Comparison of ENCODE assay signal across 7 cellular contexts in the genomic region with DNA sequence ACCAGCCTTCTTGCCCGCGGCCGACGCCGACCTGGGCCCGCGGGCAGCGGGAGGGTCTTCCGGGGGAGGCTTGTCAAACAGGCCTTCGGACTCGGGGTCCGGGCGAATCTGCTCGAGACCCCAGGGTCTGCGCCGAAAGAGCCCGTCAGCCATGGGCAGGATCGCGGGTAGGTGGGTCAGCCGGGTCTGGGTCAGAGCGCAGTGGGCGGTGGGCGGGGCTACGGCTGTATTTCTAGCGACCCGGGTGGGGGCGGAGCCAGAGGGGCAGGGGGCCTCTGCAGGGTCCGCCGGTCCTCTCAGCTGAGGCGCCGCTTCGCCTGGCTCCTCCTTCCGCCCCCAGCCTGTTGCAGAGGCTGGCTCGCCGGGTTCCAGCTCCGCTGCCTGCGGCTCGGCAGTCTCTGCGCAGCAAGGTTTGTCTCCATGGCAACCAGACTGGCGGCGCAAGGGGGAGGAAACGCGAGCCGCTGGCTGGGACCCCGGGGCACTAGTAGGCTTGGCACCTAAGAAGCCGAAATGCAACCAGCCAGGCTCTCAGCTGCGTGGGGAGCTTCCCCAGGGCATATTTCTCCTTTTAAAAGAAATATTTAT.
DNase-seq lines count a peak whose midpoint lies in the region; ATAC-seq lines count a peak whose summit lies in the region.

No MANE protein-coding gene starts in this region.

- H3K9me3 Mint-ChIP-seq in dendritic cell treated with granulocyte-macrophage colony-stimulating factor and Interleukin-4, amounts not matched to agents 40 ng/mL and 50 ng/mL, for 4 days, result no peaks in the 10 kb centered on the region

- peaks cover 15% of the 10 kb centered on the region for H3K27me3 Mint-ChIP-seq in dendritic cell treated with granulocyte-macrophage colony-stimulating factor and Interleukin-4, amounts not matched to agents 40 ng/mL and 50 ng/mL, for 4 days

- ATAC-seq in GM21447 (IDR thresholded peaks at IDR 0.05; ENCODE audit: unreplicated experiment), result peak; percentile 63
- ATAC-seq in GM18517 (IDR thresholded peaks at IDR 0.05; ENCODE audit: unreplicated experiment), result no peak

- no peak overlapping the region for H3K27ac Mint-ChIP-seq in dendritic cell treated with granulocyte-macrophage colony-stimulating factor and Interleukin-4, amounts not matched to agents 40 ng/mL and 50 ng/mL, for 4 days

- H3K36me3 Mint-ChIP-seq in dendritic cell treated with granulocyte-macrophage colony-stimulating factor and Interleukin-4, amounts not matched to agents 40 ng/mL and 50 ng/mL, for 4 days (ENCODE audit: low read depth), result peaks cover 65% of the 10 kb centered on the region

- peak overlapping the region; percentile 30 for H3K4me3 Mint-ChIP-seq in dendritic cell treated with granulocyte-macrophage colony-stimulating factor and Interleukin-4, amounts not matched to agents 40 ng/mL and 50 ng/mL, for 4 days

- peak; percentile 95 for DNase-seq in NCI-H345 (lab: John Stamatoyannopoulos, UW)
- peak; percentile 67 to 73 for DNase-seq in activated CD4-positive, alpha-beta T cell treated with anti-CD3 and anti-CD28 coated beads, Interleukin-2, amount 50 U/mL, for 48 hours
- peak; percentile 99 for DNase-seq in left kidney (ENCODE audit: low read depth, low spot score)
- DNase-seq in stimulated activated CD4-positive, alpha-beta T cell treated with anti-CD3 and anti-CD28 coated beads, Interleukin-1b, Interleukin-23, amount 100 ng/mL, for 24 hours (ENCODE audit: low read depth in 4 of 4, low spot score in 1 of 4), result peak; percentile 17 to 65 (median 35)

- intact Hi-C loops in dendritic cell treated with granulocyte-macrophage colony-stimulating factor and Interleukin-4, amounts not matched to agents 40 ng/mL and 50 ng/mL, for 4 days (cut with micrococcal nuclease), result no loop called here

- peaks cover 4% of the 10 kb centered on the region for H3K4me1 Mint-ChIP-seq in dendritic cell treated with granulocyte-macrophage colony-stimulating factor and Interleukin-4, amounts not matched to agents 40 ng/mL and 50 ng/mL, for 4 days (ENCODE audit: low read depth)

Comparison
In these comparisons a context has a peak if more than half of its experiments do, and no peak if none do; other contexts are left out.
1. DNase-seq: peak in every context shown above with its lines; median percentile 99 in left kidney; 95 in NCI-H345; 70 in activated CD4-positive, alpha-beta T cell treated with anti-CD3 and anti-CD28 coated beads, Interleukin-2, amount 50 U/mL, for 48 hours; 35 in stimulated activated CD4-positive, alpha-beta T cell treated with anti-CD3 and anti-CD28 coated beads, Interleukin-1b, Interleukin-23, amount 100 ng/mL, for 24 hours.